Comparison of ENCODE assay signal across 8 cellular contexts in the genomic region with DNA sequence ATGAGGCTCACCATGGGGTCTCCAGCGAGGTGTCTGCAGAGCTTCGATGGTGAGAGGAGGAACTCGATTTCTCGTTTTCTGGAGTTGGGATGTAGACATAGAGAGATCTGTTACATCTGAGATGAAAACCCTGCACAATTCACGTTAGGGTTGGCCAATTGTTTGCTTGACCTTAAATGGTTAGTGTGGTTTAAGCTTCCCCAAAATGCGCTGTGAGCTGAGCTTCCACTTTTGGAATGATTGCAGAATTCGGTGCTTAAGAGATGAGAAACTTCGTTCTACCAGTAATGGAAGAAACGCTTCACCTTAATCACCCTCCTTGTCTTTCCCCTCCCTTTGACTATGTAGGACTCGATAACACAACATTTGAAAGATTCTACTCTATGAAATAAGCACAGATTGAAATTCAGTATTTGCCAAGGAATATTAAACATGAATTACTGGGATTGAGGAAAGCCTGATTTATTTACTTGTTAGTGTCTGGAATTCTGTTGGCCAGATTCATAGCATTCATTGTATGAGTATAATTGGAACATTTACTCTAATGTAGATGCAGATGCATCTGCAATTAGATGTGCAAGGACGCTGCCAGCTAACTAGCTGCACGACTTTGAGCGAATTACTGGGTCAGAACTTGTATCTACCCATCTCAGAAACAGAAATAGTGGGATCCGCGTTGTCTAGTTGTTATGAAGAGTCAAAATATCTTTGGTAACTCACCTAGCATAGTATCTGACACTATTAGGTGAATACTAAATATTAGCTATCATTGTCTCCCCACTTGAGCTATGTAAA. TPM values are rescaled to one million over a fixed set of nuclear protein-coding genes. Genes with fewer than 3 reads are reported as not detected.
DNase-seq lines count a peak whose midpoint lies in the region; ATAC-seq, FAIRE-seq and TF ChIP-seq lines count a peak whose summit lies in the region.

No MANE protein-coding gene starts in this region.

- ATAC-seq in HG03064 (IDR thresholded peaks at IDR 0.05; ENCODE audit: low read depth, unreplicated experiment): peak; percentile 0

- peak overlapping the region; percentile 71 for H3K4me3 ChIP-seq in WI38 (ENCODE audit: low read depth, low read length)

- TF ChIP-seq CTCF in WI38 (IDR thresholded peaks at IDR 0.05; ENCODE audit: low read depth, low read length): no peak

- peak; percentile 36 for DNase-seq in activated CD4-positive, alpha-beta T cell treated with anti-CD3 and anti-CD28 coated beads for 48 hours
- no peak for DNase-seq in activated CD4-positive, alpha-beta T cell treated with anti-CD3 and anti-CD28 coated beads for 4 hours
- DNase-seq in frontal cortex (ENCODE audit: low spot score in 2 of 2) (peak; percentile 16 to 24), renal cortical epithelial cell (ENCODE audit: low read depth) (peak; percentile 69), NCI-H226 (no peak), GF-D8 (lab: John Stamatoyannopoulos, UW) (no peak)

- no peak for FAIRE-seq in frontal cortex (lab: Jason Lieb, UNC)

RNA-seq across cellular contexts. Expression of a gene that starts 1.6 kb away (rescaled TPM):
- 52.6 TPM for total RNA-seq in frontal cortex
- 16.8 and 31.5 TPM in 2 replicates for total RNA-seq in renal cortical epithelial cell

Comparison
In these comparisons a context has a peak if more than half of its experiments do, and no peak if none do; other contexts are left out.
1. DNase-seq: peak in activated CD4-positive, alpha-beta T cell treated with anti-CD3 and anti-CD28 coated beads for 48 hours (single experiment), frontal cortex (2 of 2) and renal cortical epithelial cell (single experiment); none in activated CD4-positive, alpha-beta T cell treated with anti-CD3 and anti-CD28 coated beads for 4 hours (0 of 2), NCI-H226 (single experiment) and GF-D8 (single experiment).